In the genomic region with DNA sequence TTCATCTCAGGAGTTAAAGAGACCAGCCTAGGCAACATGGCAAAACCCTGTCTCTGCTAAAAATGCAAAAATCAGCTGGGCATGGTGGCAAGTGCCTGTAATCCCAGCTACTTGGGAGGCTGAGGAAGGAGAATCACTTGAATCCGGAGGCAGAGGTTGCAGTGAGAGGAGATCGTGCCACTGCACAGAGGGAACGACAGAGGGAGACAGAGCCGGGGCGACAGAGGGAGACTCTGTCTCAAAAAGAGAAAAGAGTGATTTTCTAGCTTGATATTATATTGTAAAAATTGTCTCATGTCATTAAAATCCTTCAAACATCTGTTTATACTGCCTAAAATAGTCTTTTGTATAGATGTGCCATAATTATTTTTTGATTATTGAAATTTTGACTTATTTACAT, we compare ENCODE assay signal across 16 cellular contexts.
A peak's percentile ranks its signal among the peaks of the same experiment; 100 is the strongest.
DNase-seq lines count a peak whose midpoint lies in the region; ATAC-seq, FAIRE-seq and TF ChIP-seq lines count a peak whose summit lies in the region.
"Had no signal": no experiment of that assay in that cellular context is flagged by ENCODE, and none has a peak within 500 bp of the region (broad histone marks: within the 10 kb centered on the region; RNA-seq: fewer than 3 reads in every experiment).

No MANE protein-coding gene starts in this region.

- no peaks in the 10 kb centered on the region for H3K27me3 ChIP-seq in HCT116 (ENCODE audit: insufficient read depth, low read length)
- H3K27me3 ChIP-seq: right atrium auricular region had no signal

- H3K9me3 ChIP-seq in HCT116 (ENCODE audit: control insufficient read depth in 1 of 2, insufficient read depth in 1 of 2, low read depth in 1 of 2, low read length in 2 of 2) (no peaks in the 10 kb centered on the region), kidney (ENCODE audit: control insufficient read depth in 1 of 2, low read length in 2 of 2) (no peaks in the 10 kb centered on the region)
- H3K9me3 ChIP-seq: right atrium auricular region had no signal

- no peak overlapping the region for H3K27ac Mint-ChIP-seq in Calu3 (ENCODE audit: unreplicated experiment)
- H3K27ac Mint-ChIP-seq: activated CD4-positive, alpha-beta T cell treated with anti-CD3 and anti-CD28 coated beads, Interleukin-2, amount 10 ng/mL, durations not matched to agents 7 days and 5 days; activated T-helper 17 cell treated with anti-CD3 and anti-CD28 coated beads, Interleukin-2, amount 50 U/mL, for 72 hours had no signal

- H3K36me3 ChIP-seq in HCT116 (ENCODE audit: control insufficient read depth in 1 of 2, insufficient read depth in 2 of 2, low read length in 2 of 2) (no peaks in the 10 kb centered on the region), kidney (ENCODE audit: control insufficient read depth in 1 of 2, insufficient read depth in 2 of 2, low read length in 2 of 2) (no peaks in the 10 kb centered on the region)
- H3K36me3 ChIP-seq: right atrium auricular region had no signal

- H3K4me3 ChIP-seq in HCT116 (replicated peaks in 1 of 2; ENCODE audit: low read depth in 1 of 2, low read length in 2 of 2) (no peak overlapping the region), kidney (ENCODE audit: low read length in 2 of 2) (no peak overlapping the region)
- H3K4me3 ChIP-seq: right atrium auricular region had no signal

- BruUV-seq in Calu3 (replicated peaks; lab: Mats Ljungman, UMichigan) (no TSS peak), HCT116 (replicated peaks; lab: Mats Ljungman, UMichigan) (no TSS peak)

- no peaks in the 10 kb centered on the region for H3K9me2 ChIP-seq in HCT116 (ENCODE audit: insufficient read depth)

- RAD21 ChIA-PET in HCT116 (lab: Charles Lee; ENCODE audit: low non-redundant PET in 1 of 2, low total read pairs in 2 of 2, uncharacterized antibody in 2 of 2, unreplicated experiment in 2 of 2) = no interaction called here

- H3K27me3 Mint-ChIP-seq in Calu3 (ENCODE audit: unreplicated experiment) = no peaks in the 10 kb centered on the region
- H3K27me3 Mint-ChIP-seq: activated T-helper 17 cell treated with anti-CD3 and anti-CD28 coated beads, Interleukin-2, amount 50 U/mL, for 72 hours had no signal

- no peak overlapping the region for H3K27ac ChIP-seq in HCT116 (ENCODE audit: low read depth, low read length)
- H3K27ac ChIP-seq in kidney (ENCODE audit: low read depth in 2 of 2, low read length in 2 of 2) = no peak overlapping the region
- H3K27ac ChIP-seq: epithelial cell of prostate, right atrium auricular region had no signal

- no peak for TF ChIP-seq POLR2A in HCT116 (IDR thresholded peaks at IDR 0.05; ENCODE audit: borderline replicate concordance, extremely low read depth, insufficient read depth, insufficient read length)

- ATAC-seq in HCT116 (no peak), HG03139 (IDR thresholded peaks at IDR 0.05; ENCODE audit: unreplicated experiment) (no peak)
- ATAC-seq: activated T-helper 17 cell treated with anti-CD3 and anti-CD28 coated beads, Interleukin-2, amount 50 U/mL, for 72 hours had no signal

- TF ChIP-seq CTCF in Calu3 (IDR thresholded peaks at IDR 0.05; ENCODE audit: unreplicated experiment) (no peak), HCT116 (IDR thresholded peaks at IDR 0.05 in 2 of 3, conservative IDR thresholded peaks at IDR 0.05 in 1 of 3; ENCODE audit: borderline replicate concordance in 1 of 3, insufficient read depth in 1 of 3, low read depth in 2 of 3, low read length in 2 of 3) (peak in 2 of 3 experiments; percentile 13 to 26; a peak in 2 of 6 replicates), kidney (IDR thresholded peaks at IDR 0.05; ENCODE audit: borderline replicate concordance, extremely low read depth, insufficient read depth) (peak; percentile 27)

- CTCF ChIA-PET in Calu3 (lab: Charles Lee) (no interaction called here), HCT116 (lab: Charles Lee) (interaction anchor here (1.2 kb wide), 2 partner anchors 88 to 113 kb away, joined by 4 to 5 read pairs; no protein-coding TSS in a partner anchor)

- H2AFZ ChIP-seq in HCT116 (ENCODE audit: low read depth, low read length, poor library complexity, severe bottlenecking) = no peak overlapping the region

- peak; percentile 6 for DNase-seq in Calu3
- DNase-seq in HCT116 (ENCODE audit: low read depth, low spot score) = no peak
- DNase-seq in SK-MEL-5 (ENCODE audit: low read depth, low spot score) = peak; percentile 40
- DNase-seq in kidney = no peak
- no peak for DNase-seq in DMS153 (lab: John Stamatoyannopoulos, UW)
- DNase-seq in COLO829 (ENCODE audit: low spot score) = no peak
- DNase-seq in activated gamma-delta T cell treated with Interleukin-2 at 50 U/mL for 16 hours = no peak
- DNase-seq: activated CD4-positive, alpha-beta T cell treated with anti-CD3 and anti-CD28 coated beads, Interleukin-2, amount 10 ng/mL, durations not matched to agents 7 days and 5 days; H7; NCI-H1436; NCI-H774 had no signal

- in situ Hi-C loops in SK-MEL-5 (cut with HindIII; ENCODE audit: low pct_unique_long_range_greater_than_20kb, low sequenced_read_pairs) = no loop called here

- intact Hi-C loops in Calu3 (cut with micrococcal nuclease; ENCODE audit: unreplicated experiment) (no loop called here), HCT116 (cut with micrococcal nuclease) (no loop called here), kidney (cut with DNase I) (no loop called here)

- no peaks in the 10 kb centered on the region for H3K36me3 Mint-ChIP-seq in Calu3 (ENCODE audit: insufficient read depth, unreplicated experiment)

- POLR2A ChIA-PET in HCT116 (lab: Charles Lee) = no interaction called here

- H3K4me1 ChIP-seq in HCT116 (ENCODE audit: control insufficient read depth in 1 of 2, insufficient read depth in 2 of 2, low read length in 2 of 2) (no peaks in the 10 kb centered on the region), kidney (ENCODE audit: control insufficient read depth in 1 of 2, insufficient read depth in 1 of 2, low read depth in 1 of 2, low read length in 2 of 2) (no peaks in the 10 kb centered on the region)
- H3K4me1 ChIP-seq: right atrium auricular region had no signal

- no peaks in the 10 kb centered on the region for H3K9me3 Mint-ChIP-seq in Calu3 (ENCODE audit: low read depth, unreplicated experiment)
- H3K9me3 Mint-ChIP-seq: activated CD4-positive, alpha-beta T cell treated with anti-CD3 and anti-CD28 coated beads, Interleukin-2, amount 10 ng/mL, durations not matched to agents 7 days and 5 days; activated T-helper 17 cell treated with anti-CD3 and anti-CD28 coated beads, Interleukin-2, amount 50 U/mL, for 72 hours had no signal

- H3K79me2 ChIP-seq in HCT116 (ENCODE audit: insufficient read depth, low read length) = no peaks in the 10 kb centered on the region

- H3K4me1 Mint-ChIP-seq in Calu3 (ENCODE audit: low read depth, unreplicated experiment) = no peaks in the 10 kb centered on the region
- H3K4me1 Mint-ChIP-seq: activated CD4-positive, alpha-beta T cell treated with anti-CD3 and anti-CD28 coated beads, Interleukin-2, amount 10 ng/mL, durations not matched to agents 7 days and 5 days; activated T-helper 17 cell treated with anti-CD3 and anti-CD28 coated beads, Interleukin-2, amount 50 U/mL, for 72 hours had no signal

- no peak overlapping the region for H3K4me2 ChIP-seq in HCT116 (ENCODE audit: low read length)

- peak; percentile 47 for TF ChIP-seq RAD21 in HCT116 (IDR thresholded peaks at IDR 0.05; ENCODE audit: low read depth)

- FAIRE-seq in kidney (lab: Jason Lieb, UNC) = no peak
- FAIRE-seq: GM19239 had no signal

- H4K20me1 ChIP-seq in HCT116 (ENCODE audit: insufficient read depth) = no peaks in the 10 kb centered on the region

- no peak overlapping the region for H3K9ac ChIP-seq in HCT116 (ENCODE audit: low read length)
- no peak overlapping the region for H3K9ac ChIP-seq in kidney (ENCODE audit: low read length in 2 of 2)

- H3K4me3 Mint-ChIP-seq in Calu3 (ENCODE audit: low read depth, unreplicated experiment) = no peak overlapping the region
- H3K4me3 Mint-ChIP-seq: activated CD4-positive, alpha-beta T cell treated with anti-CD3 and anti-CD28 coated beads, Interleukin-2, amount 10 ng/mL, durations not matched to agents 7 days and 5 days; activated T-helper 17 cell treated with anti-CD3 and anti-CD28 coated beads, Interleukin-2, amount 50 U/mL, for 72 hours had no signal

TF ChIP-seq in HCT116, 20 proteins besides CTCF, POLR2A, EP300 and RAD21 (continues in another document):
- TF ChIP-seq ZNF274 (IDR thresholded peaks at IDR 0.05; ENCODE audit: low read depth, low read length) (no peak), ZFX (IDR thresholded peaks at IDR 0.05) (no peak), EGR1 (IDR thresholded peaks at IDR 0.05; ENCODE audit: low read depth) (no peak), EZH2 (IDR thresholded peaks at IDR 0.05) (no peak), CBX3 (IDR thresholded peaks at IDR 0.05; ENCODE audit: low read depth) (no peak), SRF (IDR thresholded peaks at IDR 0.05; ENCODE audit: low read depth) (no peak), SIN3A (IDR thresholded peaks at IDR 0.05; ENCODE audit: low read depth) (no peak), JUND (IDR thresholded peaks at IDR 0.05) (no peak), CEBPB (IDR thresholded peaks at IDR 0.05; ENCODE audit: low read depth) (no peak)
- TF ChIP-seq, protein P1, sequence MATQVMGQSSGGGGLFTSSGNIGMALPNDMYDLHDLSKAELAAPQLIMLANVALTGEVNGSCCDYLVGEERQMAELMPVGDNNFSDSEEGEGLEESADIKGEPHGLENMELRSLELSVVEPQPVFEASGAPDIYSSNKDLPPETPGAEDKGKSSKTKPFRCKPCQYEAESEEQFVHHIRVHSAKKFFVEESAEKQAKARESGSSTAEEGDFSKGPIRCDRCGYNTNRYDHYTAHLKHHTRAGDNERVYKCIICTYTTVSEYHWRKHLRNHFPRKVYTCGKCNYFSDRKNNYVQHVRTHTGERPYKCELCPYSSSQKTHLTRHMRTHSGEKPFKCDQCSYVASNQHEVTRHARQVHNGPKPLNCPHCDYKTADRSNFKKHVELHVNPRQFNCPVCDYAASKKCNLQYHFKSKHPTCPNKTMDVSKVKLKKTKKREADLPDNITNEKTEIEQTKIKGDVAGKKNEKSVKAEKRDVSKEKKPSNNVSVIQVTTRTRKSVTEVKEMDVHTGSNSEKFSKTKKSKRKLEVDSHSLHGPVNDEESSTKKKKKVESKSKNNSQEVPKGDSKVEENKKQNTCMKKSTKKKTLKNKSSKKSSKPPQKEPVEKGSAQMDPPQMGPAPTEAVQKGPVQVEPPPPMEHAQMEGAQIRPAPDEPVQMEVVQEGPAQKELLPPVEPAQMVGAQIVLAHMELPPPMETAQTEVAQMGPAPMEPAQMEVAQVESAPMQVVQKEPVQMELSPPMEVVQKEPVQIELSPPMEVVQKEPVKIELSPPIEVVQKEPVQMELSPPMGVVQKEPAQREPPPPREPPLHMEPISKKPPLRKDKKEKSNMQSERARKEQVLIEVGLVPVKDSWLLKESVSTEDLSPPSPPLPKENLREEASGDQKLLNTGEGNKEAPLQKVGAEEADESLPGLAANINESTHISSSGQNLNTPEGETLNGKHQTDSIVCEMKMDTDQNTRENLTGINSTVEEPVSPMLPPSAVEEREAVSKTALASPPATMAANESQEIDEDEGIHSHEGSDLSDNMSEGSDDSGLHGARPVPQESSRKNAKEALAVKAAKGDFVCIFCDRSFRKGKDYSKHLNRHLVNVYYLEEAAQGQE (IDR thresholded peaks at IDR 0.05; ENCODE audit: low read depth) = no peak

Comparison
In these comparisons a context has a peak if more than half of its experiments do, and no peak if none do; other contexts are left out.
1. DNase-seq: peak in Calu3 (single experiment) and SK-MEL-5 (single experiment); none in HCT116 (single experiment), kidney (single experiment), DMS153 (single experiment), COLO829 (single experiment) and activated gamma-delta T cell treated with Interleukin-2 at 50 U/mL for 16 hours (single experiment).